In the genomic region with DNA sequence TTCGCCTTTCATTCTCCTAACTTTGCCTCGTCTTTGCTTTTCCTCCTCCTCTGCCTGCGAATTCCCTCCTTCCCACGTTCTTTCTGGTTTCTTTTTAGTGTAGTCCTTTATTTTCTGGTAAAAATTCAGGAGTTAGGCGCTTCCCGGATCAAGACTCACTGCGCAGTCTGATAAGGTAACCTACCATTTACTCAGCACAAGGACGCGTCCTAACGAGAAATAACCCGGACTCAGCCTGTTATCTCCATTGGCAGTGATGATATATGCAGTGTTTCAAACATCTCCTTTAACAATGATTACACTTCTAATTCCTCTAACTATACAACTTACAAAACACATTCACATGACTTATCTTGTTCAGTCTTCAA, we compare ENCODE assay signal across 11 cellular contexts. TPM values are rescaled to one million over a fixed set of nuclear protein-coding genes. Genes with fewer than 3 reads are reported as not detected.
A peak's percentile ranks its signal among the peaks of the same experiment; 100 is the strongest.
DNase-seq lines count a peak whose midpoint lies in the region; ATAC-seq and TF ChIP-seq lines count a peak whose summit lies in the region.
"Had no signal": no experiment of that assay in that cellular context is flagged by ENCODE, and none has a peak within 500 bp of the region (broad histone marks: within the 10 kb centered on the region; RNA-seq: fewer than 3 reads in every experiment).

No MANE protein-coding gene starts in this region.

- H3K36me3 ChIP-seq in RWPE2 (ENCODE audit: low read depth): no peaks in the 10 kb centered on the region
- H3K36me3 ChIP-seq in esophagus muscularis mucosa: no peaks in the 10 kb centered on the region

- H3K27ac ChIP-seq in AG04450 (ENCODE audit: low read depth, low read length): no peak overlapping the region
- no peak overlapping the region for H3K27ac ChIP-seq in RWPE2 (ENCODE audit: poor library complexity, severe bottlenecking)
- no peak overlapping the region for H3K27ac ChIP-seq in esophagus muscularis mucosa (replicated peaks in 1 of 4)

- no peaks in the 10 kb centered on the region for H3K4me1 ChIP-seq in RWPE2 (ENCODE audit: insufficient read depth, poor library complexity, severe bottlenecking)
- peaks cover 0 to 19% (median 13%) of the 10 kb centered on the region in 4 donors for H3K4me1 ChIP-seq in esophagus muscularis mucosa

- H3K9me3 Mint-ChIP-seq in natural killer cell treated with Interleukin-12 subunit alpha and Interleukin-12 subunit beta and Interleukin-15 and Interleukin-18, amount 100 ng/mL, for 72 hours: no peaks in the 10 kb centered on the region

- H3K27ac Mint-ChIP-seq in natural killer cell treated with Interleukin-12 subunit alpha and Interleukin-12 subunit beta and Interleukin-15 and Interleukin-18, amount 100 ng/mL, for 72 hours: no peak overlapping the region

- intact Hi-C loops in esophagus muscularis mucosa (cut with DNase I): no loop called here
- intact Hi-C loops in sciatic nerve (cut with DNase I): no loop called here

- ATAC-seq in RWPE2 (ENCODE audit: low read depth) (peak; percentile 20; the same call in 1 of the 3 replicates), sciatic nerve (no peak)
- no peak for ATAC-seq in natural killer cell treated with Interleukin-12 subunit alpha and Interleukin-12 subunit beta and Interleukin-15 and Interleukin-18, amount 100 ng/mL, for 72 hours

- peaks cover 19 to 42% of the 10 kb centered on the region in 2 donors for H3K27me3 Mint-ChIP-seq in natural killer cell treated with Interleukin-12 subunit alpha and Interleukin-12 subunit beta and Interleukin-15 and Interleukin-18, amount 100 ng/mL, for 72 hours

- H3K36me3 Mint-ChIP-seq in natural killer cell treated with Interleukin-12 subunit alpha and Interleukin-12 subunit beta and Interleukin-15 and Interleukin-18, amount 100 ng/mL, for 72 hours: peaks cover 4% of the 10 kb centered on the region

- POLR2A ChIA-PET in AG04450 (lab: Yijun Ruan, JAX): no interaction called here

- peak overlapping the region; percentile 81 for H3K4me3 Mint-ChIP-seq in natural killer cell treated with Interleukin-12 subunit alpha and Interleukin-12 subunit beta and Interleukin-15 and Interleukin-18, amount 100 ng/mL, for 72 hours

- H3K9me3 ChIP-seq in AG04450 (ENCODE audit: control insufficient read depth, insufficient read depth, low read length): peaks cover 5% of the 10 kb centered on the region; the same call in 1 of the 2 replicates
- H3K9me3 ChIP-seq in RWPE2 (ENCODE audit: severe bottlenecking): no peaks in the 10 kb centered on the region
- H3K9me3 ChIP-seq in esophagus muscularis mucosa: no peaks in the 10 kb centered on the region

- TF ChIP-seq POLR2A in esophagus muscularis mucosa (IDR thresholded peaks at IDR 0.05; ENCODE audit: low read depth): no peak

- in situ Hi-C loops in GM13976 (cut with MboI; ENCODE audit: low sequenced_read_pairs, unreplicated experiment): no loop called here

- CTCF ChIA-PET in AG04450 (lab: Charles Lee): no interaction called here

- TF ChIP-seq CTCF in AG04450 (IDR thresholded peaks at IDR 0.05; ENCODE audit: low read depth, low read length) (no peak), RWPE2 (IDR thresholded peaks at IDR 0.05; ENCODE audit: poor library complexity, severe bottlenecking) (no peak), esophagus muscularis mucosa (IDR thresholded peaks at IDR 0.05) (no peak), GM13976 (IDR thresholded peaks at IDR 0.05; ENCODE audit: borderline replicate concordance, control extremely low read depth, extremely low read depth, insufficient read depth, missing control alignments) (no peak)

- H3K27me3 ChIP-seq in AG04450 (ENCODE audit: control insufficient read depth, insufficient read depth, low read length): peaks cover 25% of the 10 kb centered on the region
- H3K27me3 ChIP-seq in RWPE2 (ENCODE audit: insufficient read depth, poor library complexity, severe bottlenecking): peaks cover 41% of the 10 kb centered on the region
- peaks cover 0 to 38% (median 0%) of the 10 kb centered on the region in 4 donors for H3K27me3 ChIP-seq in esophagus muscularis mucosa

- H3K4me1 Mint-ChIP-seq in natural killer cell treated with Interleukin-12 subunit alpha and Interleukin-12 subunit beta and Interleukin-15 and Interleukin-18, amount 100 ng/mL, for 72 hours (ENCODE audit: low read depth in 2 of 2): peaks cover 8 to 12% of the 10 kb centered on the region in 2 donors

- DNase-seq in AG04450 (ENCODE audit: low read depth, low spot score) (no peak), RWPE2 (ENCODE audit: low spot score) (no peak), esophagus muscularis mucosa (ENCODE audit: extremely low spot score) (no peak), NCI-H128 (lab: John Stamatoyannopoulos, UW; ENCODE audit: unreplicated experiment) (no peak), HK-2 (ENCODE audit: unreplicated experiment) (no peak), GM13976 (ENCODE audit: low spot score) (no peak), sciatic nerve (ENCODE audit: low spot score) (no peak)
- no peak for DNase-seq in natural killer cell treated with Interleukin-12 subunit alpha and Interleukin-12 subunit beta and Interleukin-15 and Interleukin-18, amount 100 ng/mL, for 72 hours (ENCODE audit: low spot score)
- DNase-seq: activated CD4-positive, CD25-positive, alpha-beta regulatory T cell treated with anti-CD3 and anti-CD28 coated beads, Interleukin-2, amount 50 U/mL, for 72 hours; GDM1 had no signal

- no peak for TF ChIP-seq EP300 in esophagus muscularis mucosa (IDR thresholded peaks at IDR 0.05)

- WGBS in esophagus muscularis mucosa: 31% methylated on average over 11 of the region's 11 CpGs

- H3K4me3 ChIP-seq in AG04450 (ENCODE audit: low read depth, low read length) (peak overlapping the region; percentile 56), RWPE2 (ENCODE audit: severe bottlenecking) (peak overlapping the region; percentile 21), esophagus muscularis mucosa (peak overlapping the region; percentile 53 to 62 (median 58))

RNA-seq across cellular contexts. Expression of a gene that starts 0.4 kb away (rescaled TPM):
- not detected in 2 replicates for polyA plus RNA-seq in AG04450 (2011; rRNA removed)
- polyA minus RNA-seq in AG04450 (2011; rRNA and poly(A)+ RNA removed): not detected in 2 replicates
- 1 to 10 TPM in 1 of 4 donors, not detected in 3; 2.0 TPM for total RNA-seq in esophagus muscularis mucosa
- total RNA-seq in natural killer cell treated with Interleukin-12 subunit alpha and Interleukin-12 subunit beta and Interleukin-15 and Interleukin-18, amount 100 ng/mL, for 72 hours: not detected
- 8.3 TPM for total RNA-seq in sciatic nerve
- total RNA-seq: renal cortical epithelial cell had no signal
